1 cellular context compared by ENCODE assay signal in the genomic region with DNA sequence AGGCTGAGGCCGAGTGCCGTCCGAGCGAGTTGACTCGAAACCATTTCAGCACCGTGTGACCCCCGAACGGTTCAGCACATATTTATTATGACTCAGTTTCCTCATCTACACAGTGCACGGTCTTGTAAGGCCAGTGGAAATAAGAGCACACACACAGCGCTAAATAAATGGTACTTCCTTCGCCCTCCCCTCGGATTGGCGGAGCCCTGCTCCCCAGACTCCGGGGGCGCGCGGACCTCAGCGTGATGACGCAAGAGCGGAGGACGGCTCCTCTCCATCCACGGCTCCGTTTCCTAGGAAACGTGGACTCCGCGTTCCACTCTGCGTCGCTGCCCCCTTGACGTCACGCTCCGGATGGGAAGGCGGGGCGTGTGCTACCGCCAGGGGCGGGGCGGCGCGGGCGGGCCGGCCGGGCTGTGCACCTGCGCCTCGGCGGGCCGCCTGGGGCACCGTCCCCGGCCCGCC.
A peak's percentile ranks its signal among the peaks of the same experiment; 100 is the strongest.
TF ChIP-seq lines count a peak whose summit lies in the region.

A gene with protein sequence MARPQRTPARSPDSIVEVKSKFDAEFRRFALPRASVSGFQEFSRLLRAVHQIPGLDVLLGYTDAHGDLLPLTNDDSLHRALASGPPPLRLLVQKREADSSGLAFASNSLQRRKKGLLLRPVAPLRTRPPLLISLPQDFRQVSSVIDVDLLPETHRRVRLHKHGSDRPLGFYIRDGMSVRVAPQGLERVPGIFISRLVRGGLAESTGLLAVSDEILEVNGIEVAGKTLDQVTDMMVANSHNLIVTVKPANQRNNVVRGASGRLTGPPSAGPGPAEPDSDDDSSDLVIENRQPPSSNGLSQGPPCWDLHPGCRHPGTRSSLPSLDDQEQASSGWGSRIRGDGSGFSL (plus strand): TSS at position 397 of the 465 bp plus-strand sequence. CDS start 79 bp downstream, outside the sequence.

TF ChIP-seq in H1, 55 proteins besides CTCF, POLR2A, EP300 and RAD21:
- no peak for TF ChIP-seq SP2 (IDR thresholded peaks at IDR 0.05; ENCODE audit: low read length)
- no peak for TF ChIP-seq CTBP2 (IDR thresholded peaks at IDR 0.05; ENCODE audit: borderline replicate concordance, insufficient read depth, insufficient read length, low read length)
- TF ChIP-seq, protein P1, sequence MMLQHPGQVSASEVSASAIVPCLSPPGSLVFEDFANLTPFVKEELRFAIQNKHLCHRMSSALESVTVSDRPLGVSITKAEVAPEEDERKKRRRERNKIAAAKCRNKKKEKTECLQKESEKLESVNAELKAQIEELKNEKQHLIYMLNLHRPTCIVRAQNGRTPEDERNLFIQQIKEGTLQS (IDR thresholded peaks at IDR 0.05; ENCODE audit: insufficient read depth, low read depth, low read length): peak; percentile 80
- no peak for TF ChIP-seq RFX5 (IDR thresholded peaks at IDR 0.05; ENCODE audit: borderline replicate concordance, low read depth, low read length)
- peak; percentile 62 for TF ChIP-seq TEAD4 (IDR thresholded peaks at IDR 0.05; ENCODE audit: low read depth, low read length)
- TF ChIP-seq SP1 (IDR thresholded peaks at IDR 0.05; ENCODE audit: low read depth, low read length): 0 out of 2 replicates have a peak, but pooled peaks have one; percentile 5
- TF ChIP-seq SIX5 (IDR thresholded peaks at IDR 0.05; ENCODE audit: low read depth, low read length): no peak
- peak; percentile 84 to 91; a peak in 3 of 4 replicates for TF ChIP-seq SIN3A (conservative IDR thresholded peaks at IDR 0.05 in 1 of 2, IDR thresholded peaks at IDR 0.05 in 1 of 2; ENCODE audit: low read depth in 1 of 2, low read length in 2 of 2)
- TF ChIP-seq TCF12 (IDR thresholded peaks at IDR 0.05; ENCODE audit: low read depth, low read length): 0 out of 2 replicates have a peak, but pooled peaks have one; percentile 24
- TF ChIP-seq, protein P2, sequence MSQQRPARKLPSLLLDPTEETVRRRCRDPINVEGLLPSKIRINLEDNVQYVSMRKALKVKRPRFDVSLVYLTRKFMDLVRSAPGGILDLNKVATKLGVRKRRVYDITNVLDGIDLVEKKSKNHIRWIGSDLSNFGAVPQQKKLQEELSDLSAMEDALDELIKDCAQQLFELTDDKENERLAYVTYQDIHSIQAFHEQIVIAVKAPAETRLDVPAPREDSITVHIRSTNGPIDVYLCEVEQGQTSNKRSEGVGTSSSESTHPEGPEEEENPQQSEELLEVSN (IDR thresholded peaks at IDR 0.05): no peak
- TF ChIP-seq SRF (IDR thresholded peaks at IDR 0.05; ENCODE audit: low read depth, low read length): peak; percentile 64; the same call in 1 of the 2 replicates
- peak; percentile 56; the same call in 1 of the 2 replicates for TF ChIP-seq EGR1 (IDR thresholded peaks at IDR 0.05; ENCODE audit: borderline replicate concordance, low read depth, low read length)
- TF ChIP-seq, protein P3, sequence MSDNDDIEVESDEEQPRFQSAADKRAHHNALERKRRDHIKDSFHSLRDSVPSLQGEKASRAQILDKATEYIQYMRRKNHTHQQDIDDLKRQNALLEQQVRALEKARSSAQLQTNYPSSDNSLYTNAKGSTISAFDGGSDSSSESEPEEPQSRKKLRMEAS (IDR thresholded peaks at IDR 0.05): peak; percentile 60
- no peak for TF ChIP-seq CBX5 (IDR thresholded peaks at IDR 0.05; ENCODE audit: low read depth, low read length)
- no peak for TF ChIP-seq SAP30 (IDR thresholded peaks at IDR 0.05; ENCODE audit: insufficient read depth, insufficient replicate concordance, low read length)
- TF ChIP-seq GTF2F1 (IDR thresholded peaks at IDR 0.05; ENCODE audit: borderline replicate concordance, low read depth, low read length): no peak
- TF ChIP-seq, protein P4, sequence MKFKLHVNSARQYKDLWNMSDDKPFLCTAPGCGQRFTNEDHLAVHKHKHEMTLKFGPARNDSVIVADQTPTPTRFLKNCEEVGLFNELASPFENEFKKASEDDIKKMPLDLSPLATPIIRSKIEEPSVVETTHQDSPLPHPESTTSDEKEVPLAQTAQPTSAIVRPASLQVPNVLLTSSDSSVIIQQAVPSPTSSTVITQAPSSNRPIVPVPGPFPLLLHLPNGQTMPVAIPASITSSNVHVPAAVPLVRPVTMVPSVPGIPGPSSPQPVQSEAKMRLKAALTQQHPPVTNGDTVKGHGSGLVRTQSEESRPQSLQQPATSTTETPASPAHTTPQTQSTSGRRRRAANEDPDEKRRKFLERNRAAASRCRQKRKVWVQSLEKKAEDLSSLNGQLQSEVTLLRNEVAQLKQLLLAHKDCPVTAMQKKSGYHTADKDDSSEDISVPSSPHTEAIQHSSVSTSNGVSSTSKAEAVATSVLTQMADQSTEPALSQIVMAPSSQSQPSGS (IDR thresholded peaks at IDR 0.05; ENCODE audit: low read length): peak; percentile 86
- no peak for TF ChIP-seq BCL11A (IDR thresholded peaks at IDR 0.05; ENCODE audit: low read depth in 2 of 2, low read length in 2 of 2)
- no peak for TF ChIP-seq TBP (IDR thresholded peaks at IDR 0.05; ENCODE audit: low read depth, low read length)
- TF ChIP-seq SIRT6 (IDR thresholded peaks at IDR 0.05; ENCODE audit: low read length): no peak
- TF ChIP-seq CHD1 (IDR thresholded peaks at IDR 0.05; ENCODE audit: low read depth, low read length): no peak
- no peak for TF ChIP-seq HDAC2 (IDR thresholded peaks at IDR 0.05; ENCODE audit: borderline replicate concordance in 1 of 2, low read depth in 2 of 2, low read length in 2 of 2)
- no peak for TF ChIP-seq TAF7 (optimal IDR thresholded peaks at IDR 0.05; ENCODE audit: borderline replicate concordance, low read depth, low read length)
- TF ChIP-seq RBBP5 (IDR thresholded peaks at IDR 0.05; ENCODE audit: borderline replicate concordance, low read depth, low read length): 0 out of 2 replicates have a peak, but pooled peaks have one; percentile 61
- peak; percentile 66; the same call in 1 of the 2 replicates for TF ChIP-seq JUND (IDR thresholded peaks at IDR 0.05; ENCODE audit: low read length)
- TF ChIP-seq NRF1 (IDR thresholded peaks at IDR 0.05; ENCODE audit: low read depth, low read length): no peak; the same call in 1 of the 2 replicates
- peak; percentile 98 for TF ChIP-seq CREB1 (IDR thresholded peaks at IDR 0.05)
- TF ChIP-seq POLR2AphosphoS5 (IDR thresholded peaks at IDR 0.05; ENCODE audit: low read depth, low read length): peak; percentile 27; the same call in 1 of the 2 replicates
- peak; percentile 97 for TF ChIP-seq CEBPB (IDR thresholded peaks at IDR 0.05; ENCODE audit: low read depth, low read length)
